ENCODE assay signal across 15 cellular contexts in the genomic region with DNA sequence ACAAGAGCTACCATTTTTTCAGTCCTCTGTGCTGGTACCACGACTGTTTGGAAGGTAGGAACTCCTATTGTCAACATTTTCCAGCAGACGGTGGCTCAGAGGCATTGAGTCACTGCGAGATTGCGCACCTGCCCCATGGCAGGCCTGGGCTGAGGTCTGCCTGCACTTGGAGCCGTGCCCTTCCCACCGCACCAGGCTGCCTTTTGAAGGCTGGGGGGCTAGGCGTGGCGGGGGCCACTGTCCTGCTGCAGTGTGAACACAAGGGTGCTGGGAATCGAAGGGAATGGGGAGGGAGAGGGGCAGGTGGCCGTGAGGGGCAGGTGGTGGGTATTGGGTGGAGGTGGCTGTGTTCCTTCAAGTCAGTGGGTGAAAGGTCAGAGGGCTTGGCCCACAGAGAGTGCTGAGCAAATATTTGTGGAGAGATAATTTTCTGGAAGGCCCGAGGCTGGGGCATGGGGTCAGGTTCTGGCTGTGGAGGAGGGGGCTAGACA. TPM values are rescaled to one million over a fixed set of nuclear protein-coding genes. Genes with fewer than 3 reads are reported as not detected.
DNase-seq lines count a peak whose midpoint lies in the region; ATAC-seq and TF ChIP-seq lines count a peak whose summit lies in the region.
"Had no signal": no experiment of that assay in that cellular context is flagged by ENCODE, and none has a peak within 500 bp of the region (broad histone marks: within the 10 kb centered on the region; RNA-seq: fewer than 3 reads in every experiment).

No MANE protein-coding gene starts in this region.

- H2BK5ac ChIP-seq in IMR-90 (ENCODE audit: low read depth, low read length, poor library complexity, severe bottlenecking), result peak overlapping the region; percentile 21

- no peak overlapping the region for H2AFZ ChIP-seq in IMR-90 (replicated peaks; ENCODE audit: low read length, poor library complexity)
- H2AFZ ChIP-seq: GM23338 had no signal

- H2BK20ac ChIP-seq in IMR-90 (ENCODE audit: low read depth, low read length), result peak overlapping the region; percentile 18; the same call in 1 of the 2 replicates

- POLR2A ChIA-PET in IMR-90 (lab: Charles Lee; ENCODE audit: unreplicated experiment), result no interaction called here

- dilution Hi-C loops in IMR-90 (cut with HindIII; ENCODE audit: low sequenced_read_pairs, unreplicated experiment), result no loop called here

- CTCF ChIA-PET in IMR-90 (lab: Yijun Ruan, JAX), result no interaction called here

- peaks cover 8% of the 10 kb centered on the region; the same call in 1 of the 2 replicates for H4K20me1 ChIP-seq in IMR-90 (ENCODE audit: insufficient read depth, low read length)

- TF ChIP-seq RAD21 in IMR-90 (IDR thresholded peaks at IDR 0.05; ENCODE audit: low read length), result no peak

- H3K9me3 ChIP-seq in IMR-90 (ENCODE audit: control insufficient read depth, insufficient read depth, low read length) (no peaks in the 10 kb centered on the region), body of pancreas (no peaks in the 10 kb centered on the region), right lobe of liver (no peaks in the 10 kb centered on the region), thoracic aorta (no peaks in the 10 kb centered on the region), psoas muscle (no peaks in the 10 kb centered on the region)

- no peak for DNase-seq in IMR-90
- DNase-seq in body of pancreas, result peak; percentile 45 to 78 (median 60)
- peak in 1 of 3 donors; percentile 44 for DNase-seq in right lobe of liver
- no peak for DNase-seq in thoracic aorta (ENCODE audit: low spot score)
- no peak for DNase-seq in activated CD4-positive, alpha-beta T cell treated with anti-CD3 and anti-CD28 coated beads for 48 hours
- DNase-seq in psoas muscle, result no peak
- DNase-seq: activated CD4-positive, CD25-positive, alpha-beta regulatory T cell; naive thymus-derived CD4-positive, alpha-beta T cell; NCI-H2107; Right ventricle myocardium superior; substantia nigra; T-helper 2 cell had no signal

- H3K9ac ChIP-seq in IMR-90 (ENCODE audit: low read depth, low read length), result no peak overlapping the region

- BruUV-seq in IMR-90 (replicated peaks; lab: Mats Ljungman, UMichigan), result no TSS peak

- H3K23ac ChIP-seq in IMR-90 (ENCODE audit: low read depth, low read length), result peak overlapping the region; percentile 28; the same call in 1 of the 2 replicates

- 58% methylated on average over 5 of the region's 11 CpGs; no CpG with 5 or more reads in 1 of the 2 experiments for WGBS in IMR-90 (ENCODE audit: extremely low coverage in 2 of 2, insufficient read length in 1 of 2), 2 experiments
- WGBS in body of pancreas, 2 donors, result 27 to 49% methylated on average over 11 of the region's 11 CpGs
- WGBS in right lobe of liver (ENCODE audit: insufficient coverage, low coverage, low lambda C conversion rate, missing lambda C conversion rate), result 33% methylated on average over 10 of the region's 11 CpGs
- WGBS in psoas muscle, 3 donors, result 75 to 82% (median 78%) methylated on average over 11 of the region's 11 CpGs

- TF ChIP-seq POLR2A in IMR-90 (IDR thresholded peaks at IDR 0.05; ENCODE audit: low read depth, low read length), result 0 out of 2 replicates have a peak, but pooled peaks have one; percentile 26
- no peak for TF ChIP-seq POLR2A in body of pancreas (IDR thresholded peaks at IDR 0.05)
- no peak for TF ChIP-seq POLR2A in right lobe of liver (IDR thresholded peaks at IDR 0.05)

- in situ Hi-C loops in IMR-90 (cut with MboI; ENCODE audit: low sequenced_read_pairs), result loop anchor here (10.0 kb wide), 1 partner anchor 61 kb away; a partner anchor contains a TSS

- intact Hi-C loops in IMR-90 (cut with micrococcal nuclease), result no loop called here
- intact Hi-C loops in body of pancreas (cut with DNase I), result no loop called here
- intact Hi-C loops in right lobe of liver (cut with DNase I), result no loop called here
- intact Hi-C loops in psoas muscle (cut with DNase I), result no loop called here

- H3K14ac ChIP-seq in IMR-90 (replicated peaks; ENCODE audit: low read depth, low read length), result 0 out of 2 replicates have a peak overlapping the region, but pooled peaks have one; percentile 9

- peak overlapping the region; percentile 6 to 13; a peak in 2 of 4 replicates for H4K8ac ChIP-seq in IMR-90 (ENCODE audit: low read depth in 2 of 2, low read length in 2 of 2)

- no peak overlapping the region for H4K5ac ChIP-seq in IMR-90 (ENCODE audit: low read depth, low read length)

- peaks cover 41% of the 10 kb centered on the region for H3K9me1 ChIP-seq in IMR-90 (ENCODE audit: insufficient read depth, low read length)

- H3K27me3 ChIP-seq in IMR-90 (ENCODE audit: control insufficient read depth, insufficient read depth, low read length) (no peaks in the 10 kb centered on the region), body of pancreas (no peaks in the 10 kb centered on the region), right lobe of liver (no peaks in the 10 kb centered on the region), thoracic aorta (replicated peaks; ENCODE audit: insufficient read depth) (no peaks in the 10 kb centered on the region), psoas muscle (ENCODE audit: insufficient read depth in 3 of 3, low read length in 2 of 3) (no peaks in the 10 kb centered on the region)

- peak overlapping the region; percentile 30 for H2AK9ac ChIP-seq in IMR-90 (replicated peaks; ENCODE audit: low read depth, low read length, poor library complexity)

- H3K27ac ChIP-seq in IMR-90 (ENCODE audit: insufficient read depth, low read length) (no peak overlapping the region), body of pancreas (peak overlapping the region; percentile 41 to 47 (median 41)), right lobe of liver (peak overlapping the region in 2 of 3 donors; percentile 36 to 47), thoracic aorta (peak overlapping the region; percentile 98 to 99), psoas muscle (no peak overlapping the region)

- no peak overlapping the region for H3K4me2 ChIP-seq in IMR-90 (ENCODE audit: low read depth, low read length)
- H3K4me2 ChIP-seq: GM23338 had no signal

- H2BK120ac ChIP-seq in IMR-90 (ENCODE audit: low read depth, low read length), result no peak overlapping the region

- H3K18ac ChIP-seq in IMR-90 (ENCODE audit: low read depth, low read length), result no peak overlapping the region

- TF ChIP-seq CTCF in IMR-90 (conservative IDR thresholded peaks at IDR 0.05; ENCODE audit: low read depth, low read length) (no peak), body of pancreas (IDR thresholded peaks at IDR 0.05) (no peak), right lobe of liver (IDR thresholded peaks at IDR 0.05) (no peak), thoracic aorta (IDR thresholded peaks at IDR 0.05) (no peak), psoas muscle (IDR thresholded peaks at IDR 0.05) (no peak)

- H3K79me1 ChIP-seq in IMR-90 (ENCODE audit: low read depth in 1 of 2, low read length in 2 of 2), result peaks cover 21 to 83% of the 10 kb centered on the region in 2 experiments; a peak in 3 of 4 replicates

- no peak overlapping the region for H3K56ac ChIP-seq in IMR-90 (ENCODE audit: extremely low read depth, insufficient read depth, low read length)

- H3K4me3 ChIP-seq in IMR-90 (ENCODE audit: insufficient read depth, low read depth, low read length) (no peak overlapping the region), body of pancreas (no peak overlapping the region), right lobe of liver (no peak overlapping the region), thoracic aorta (no peak overlapping the region), psoas muscle (no peak overlapping the region)
- H3K4me3 ChIP-seq: GM23338 had no signal

- H3K36me3 ChIP-seq in IMR-90 (ENCODE audit: control insufficient read depth, insufficient read depth, low read length) (peaks cover 13% of the 10 kb centered on the region), body of pancreas (replicated peaks in 1 of 2; ENCODE audit: insufficient read depth in 1 of 2, low read depth in 2 of 2) (peaks cover 0 to 3% of the 10 kb centered on the region in 2 donors), right lobe of liver (peaks cover 0 to 2% (median 0%) of the 10 kb centered on the region in 4 donors), thoracic aorta (peaks cover 3% of the 10 kb centered on the region), psoas muscle (ENCODE audit: insufficient read depth in 1 of 2, low read depth in 1 of 2) (no peaks in the 10 kb centered on the region)

- H3K4me1 ChIP-seq in IMR-90 (ENCODE audit: control insufficient read depth, insufficient read depth, low read length) (peaks cover 37% of the 10 kb centered on the region), body of pancreas (peaks cover 82% of the 10 kb centered on the region), right lobe of liver (peaks cover 0 to 46% (median 23%) of the 10 kb centered on the region in 4 donors), thoracic aorta (ENCODE audit: control insufficient read depth in 1 of 2, low read depth in 2 of 2) (peaks cover 46 to 91% of the 10 kb centered on the region in 2 donors), psoas muscle (peaks cover 13% of the 10 kb centered on the region)

- peak overlapping the region; percentile 79; the same call in 1 of the 2 replicates for H2AK5ac ChIP-seq in IMR-90 (ENCODE audit: low read depth, low read length)

- H2BK15ac ChIP-seq in IMR-90 (ENCODE audit: low read depth, low read length), result 0 out of 3 replicates have a peak overlapping the region, but pooled peaks have one; percentile 24

- peak overlapping the region; percentile 69; the same call in 1 of the 2 replicates for H3K4ac ChIP-seq in IMR-90 (ENCODE audit: low read depth, low read length)

- ATAC-seq in IMR-90 (ENCODE audit: low read depth) (no peak), body of pancreas (peak; percentile 45), right lobe of liver (peak; percentile 55 to 62 (median 60)), thoracic aorta (ENCODE audit: insufficient number of reproducible peaks, low FRiP score, low read depth) (no peak), psoas muscle (no peak), GM19455 (IDR thresholded peaks at IDR 0.05; ENCODE audit: unreplicated experiment) (no peak)
- ATAC-seq: GM23338; naive thymus-derived CD4-positive, alpha-beta T cell had no signal

- H4K91ac ChIP-seq in IMR-90 (ENCODE audit: insufficient read depth, low read depth, low read length), result peak overlapping the region; percentile 73; the same call in 1 of the 2 replicates

RNA-seq across cellular contexts. Expression of a gene that starts 16.3 kb away (rescaled TPM):
- 11.9 and 12.7 TPM in 2 replicates for total RNA-seq in IMR-90 (2012; rRNA removed)
- 12.5 and 14.6 TPM in 2 replicates for polyA plus RNA-seq in IMR-90 (2012; rRNA removed)
- polyA plus RNA-seq in IMR-90 (2012; cell fraction: cytosol; rRNA removed), result 5.1 and 11.2 TPM in 2 replicates
- 27.3 and 29.8 TPM in 2 replicates for polyA plus RNA-seq in IMR-90 (2012; cell fraction: nucleus; rRNA removed; ENCODE audit: low replicate concordance)
- total RNA-seq in body of pancreas, result 10 to 100 TPM; 19.8 to 21.8 TPM
- 10 to 100 TPM; 12.0 to 17.2 (median 14.2) TPM for total RNA-seq in right lobe of liver
- 10 to 100 TPM; 45.1 to 57.3 TPM for total RNA-seq in thoracic aorta
- 1 to 10 TPM; 3.5 to 8.0 (median 3.9) TPM for total RNA-seq in psoas muscle
- polyA plus RNA-seq in psoas muscle, result 1 to 10 TPM; 3.7 to 4.4 (median 3.8) TPM

RNA-seq across cellular contexts. Expression of a gene that starts 24.0 kb away (rescaled TPM):
- total RNA-seq in IMR-90 (2012; rRNA removed) (42.1 and 84.7 TPM in 2 replicates), body of pancreas (10 to 100 TPM; 43.1 to 66.6 TPM), right lobe of liver (100 to 1,000 TPM in 2 of 6 experiments, 10 to 100 TPM in 4; 37.7 to 192 (median 44.4) TPM), thoracic aorta (100 to 1,000 TPM in 1 of 2 donors, 10 to 100 TPM in 1; 79.9 to 127 TPM), psoas muscle (10 to 100 TPM; 41.6 to 51.0 (median 43.8) TPM)
- polyA plus RNA-seq in IMR-90 (2012; rRNA removed) (55.6 and 59.3 TPM in 2 replicates), psoas muscle (10 to 100 TPM; 45.0 to 95.9 (median 87.3) TPM)
- 111 and 209 TPM in 2 replicates for polyA plus RNA-seq in IMR-90 (2012; cell fraction: cytosol; rRNA removed)
- 38.5 and 123 TPM in 2 replicates for polyA plus RNA-seq in IMR-90 (2012; cell fraction: nucleus; rRNA removed; ENCODE audit: low replicate concordance)

RNA-seq across cellular contexts. Expression of a gene that starts 38.5 kb away (rescaled TPM):
- 23.8 and 28.6 TPM in 2 replicates for total RNA-seq in IMR-90 (2012; rRNA removed)
- 21.8 and 24.1 TPM in 2 replicates for polyA plus RNA-seq in IMR-90 (2012; rRNA removed)
- 12.3 and 20.2 TPM in 2 replicates for polyA plus RNA-seq in IMR-90 (2012; cell fraction: cytosol; rRNA removed)
- polyA plus RNA-seq in IMR-90 (2012; cell fraction: nucleus; rRNA removed; ENCODE audit: low replicate concordance), result 6.1 and 17.3 TPM in 2 replicates
- total RNA-seq in body of pancreas, result 10 to 100 TPM in 1 of 2 donors, 1 to 10 TPM in 1; 7.0 to 11.2 TPM
- total RNA-seq in right lobe of liver, result 10 to 100 TPM; 11.1 to 19.4 (median 13.3) TPM
- 10 to 100 TPM in 1 of 2 donors, 1 to 10 TPM in 1; 5.8 to 16.9 TPM for total RNA-seq in thoracic aorta
- 10 to 100 TPM; 17.1 to 21.9 (median 19.0) TPM for total RNA-seq in psoas muscle
- polyA plus RNA-seq in psoas muscle, result 10 to 100 TPM; 29.5 to 40.9 (median 31.5) TPM

RNA-seq across cellular contexts. Expression of a gene that starts 48.7 kb away (rescaled TPM):
- total RNA-seq in IMR-90 (2012; rRNA removed) (12.4 and 14.7 TPM in 2 replicates), body of pancreas (10 to 100 TPM in 1 of 2 donors, 1 to 10 TPM in 1; 3.1 to 13.8 TPM), right lobe of liver (under 1 TPM; 0.12 to 0.29 (median 0.20) TPM), thoracic aorta (100 to 1,000 TPM; 252 to 263 TPM), psoas muscle (10 to 100 TPM; 15.8 to 49.5 (median 34.0) TPM)
- polyA plus RNA-seq in IMR-90 (2012; rRNA removed) (28.4 and 35.6 TPM in 2 replicates), psoas muscle (10 to 100 TPM in 2 of 3 donors, 1 to 10 TPM in 1; 8.1 to 15.9 (median 10.6) TPM)
- polyA plus RNA-seq in IMR-90 (2012; cell fraction: cytosol; rRNA removed), result 15.6 and 23.3 TPM in 2 replicates
- 24.1 and 69.4 TPM in 2 replicates for polyA plus RNA-seq in IMR-90 (2012; cell fraction: nucleus; rRNA removed; ENCODE audit: low replicate concordance)
- total RNA-seq: naive thymus-derived CD4-positive, alpha-beta T cell had no signal
- polyA plus RNA-seq: CD14-positive monocyte; naive thymus-derived CD4-positive, alpha-beta T cell had no signal

Comparison
In these comparisons a context has a peak if more than half of its experiments do, and no peak if none do; other contexts are left out.
1. ATAC-seq: peak in body of pancreas (single experiment) and right lobe of liver (4 of 4); none in IMR-90 (single experiment), thoracic aorta (single experiment), psoas muscle (0 of 4) and GM19455 (single experiment).
2. DNase-seq: peak in body of pancreas (4 of 4); none in IMR-90 (single experiment), thoracic aorta (single experiment), activated CD4-positive, alpha-beta T cell treated with anti-CD3 and anti-CD28 coated beads for 48 hours (single experiment) and psoas muscle (0 of 2).
3. H3K27ac ChIP-seq: peak in body of pancreas (4 of 4), right lobe of liver (2 of 3) and thoracic aorta (2 of 2); none in IMR-90 (single experiment) and psoas muscle (single experiment).